Comparison of ENCODE assay signal across 8 cellular contexts in the genomic region with DNA sequence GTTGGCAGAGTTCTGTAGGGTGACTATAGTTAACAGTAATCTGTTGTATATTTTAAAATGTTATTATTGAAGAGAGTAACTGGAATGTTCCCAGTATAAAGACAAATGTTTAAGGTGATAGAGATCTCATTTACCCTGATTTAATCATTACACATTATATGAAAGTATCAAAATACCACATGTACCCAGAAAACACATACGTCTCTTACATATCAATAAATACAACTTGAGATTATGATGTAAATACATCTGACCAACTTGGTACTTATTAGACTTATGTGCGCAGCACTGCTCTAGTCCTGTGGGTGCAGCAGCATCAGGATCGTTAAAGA. TPM values are rescaled to one million over a fixed set of nuclear protein-coding genes. Genes with fewer than 3 reads are reported as not detected.
DNase-seq lines count a peak whose midpoint lies in the region; ATAC-seq lines count a peak whose summit lies in the region.

No MANE protein-coding gene starts in this region.

- H3K9me3 Mint-ChIP-seq in activated naive CD4-positive, alpha-beta T cell treated with anti-CD3 and anti-CD28 coated beads, Interleukin-2, amount 50 U/mL, for 72 hours, result no peaks in the 10 kb centered on the region
- H3K9me3 Mint-ChIP-seq in stimulated activated naive CD8-positive, alpha-beta T cell treated with anti-CD3 and anti-CD28 coated beads, Interleukin-15, amount 100 ng/mL, for 72 hours, result no peaks in the 10 kb centered on the region

- no peaks in the 10 kb centered on the region for H3K9me3 ChIP-seq in iPS-20b (ENCODE audit: insufficient read depth, low read depth, low read length)

- peak overlapping the region; percentile 94 to 99 for H3K4me3 Mint-ChIP-seq in stimulated activated naive CD8-positive, alpha-beta T cell treated with anti-CD3 and anti-CD28 coated beads, Interleukin-15, amount 100 ng/mL, for 72 hours

- no peaks in the 10 kb centered on the region for H3K27me3 Mint-ChIP-seq in stimulated activated naive CD8-positive, alpha-beta T cell treated with anti-CD3 and anti-CD28 coated beads, Interleukin-15, amount 100 ng/mL, for 72 hours

- no peaks in the 10 kb centered on the region for H3K27me3 ChIP-seq in iPS-20b (ENCODE audit: insufficient read depth, low read length)

- H3K4me1 Mint-ChIP-seq in stimulated activated naive CD8-positive, alpha-beta T cell treated with anti-CD3 and anti-CD28 coated beads, Interleukin-15, amount 100 ng/mL, for 72 hours, result peaks cover 66% of the 10 kb centered on the region

- peak overlapping the region; percentile 81 for H3K27ac ChIP-seq in iPS-20b (ENCODE audit: low read length)

- ATAC-seq in activated naive CD4-positive, alpha-beta T cell treated with anti-CD3 and anti-CD28 coated beads, Interleukin-2, amount 50 U/mL, for 72 hours, result no peak
- ATAC-seq in stimulated activated naive CD8-positive, alpha-beta T cell treated with anti-CD3 and anti-CD28 coated beads, Interleukin-15, amount 100 ng/mL, for 72 hours, result no peak
- no peak for ATAC-seq in GM19328 (IDR thresholded peaks at IDR 0.05; ENCODE audit: unreplicated experiment)

- peak overlapping the region; percentile 93 for H3K9ac ChIP-seq in iPS-20b (ENCODE audit: low read depth, low read length)

- peaks cover 28% of the 10 kb centered on the region for H3K36me3 ChIP-seq in iPS-20b (ENCODE audit: insufficient read depth, low read depth, low read length)

- peaks cover 31 to 34% of the 10 kb centered on the region in 2 donors for H3K36me3 Mint-ChIP-seq in activated naive CD4-positive, alpha-beta T cell treated with anti-CD3 and anti-CD28 coated beads, Interleukin-2, amount 50 U/mL, for 72 hours

- H3K4me3 ChIP-seq in iPS-20b (ENCODE audit: low read length), result peak overlapping the region; percentile 91

- H3K4me1 ChIP-seq in iPS-20b (ENCODE audit: insufficient read depth, low read length), result peaks cover 3% of the 10 kb centered on the region; the same call in 1 of the 2 replicates

- H3K27ac Mint-ChIP-seq in activated naive CD4-positive, alpha-beta T cell treated with anti-CD3 and anti-CD28 coated beads, Interleukin-2, amount 50 U/mL, for 72 hours, result peak overlapping the region; percentile 94 to 99
- peak overlapping the region; percentile 97 to 100 for H3K27ac Mint-ChIP-seq in stimulated activated naive CD8-positive, alpha-beta T cell treated with anti-CD3 and anti-CD28 coated beads, Interleukin-15, amount 100 ng/mL, for 72 hours

- DNase-seq in NCI-H2227 treated with DMSO at 0.1 percent for 48 hours (lab: John Stamatoyannopoulos, UW) (peak; percentile 4), NCI-H2227 (lab: John Stamatoyannopoulos, UW; ENCODE audit: unreplicated experiment) (no peak), Ammon's horn (ENCODE audit: low spot score) (no peak), NCI-H1105 (lab: John Stamatoyannopoulos, UW) (no peak)
- no peak for DNase-seq in activated naive CD4-positive, alpha-beta T cell treated with anti-CD3 and anti-CD28 coated beads, Interleukin-2, amount 50 U/mL, for 72 hours (ENCODE audit: low spot score in 2 of 2)
- DNase-seq in stimulated activated naive CD8-positive, alpha-beta T cell treated with anti-CD3 and anti-CD28 coated beads, Interleukin-15, amount 100 ng/mL, for 72 hours, result no peak

RNA-seq across cellular contexts. Expression of gene PARK7, which starts 0.7 kb away (rescaled TPM):
- 100 to 1,000 TPM; 385 to 475 TPM for total RNA-seq in activated naive CD4-positive, alpha-beta T cell treated with anti-CD3 and anti-CD28 coated beads, Interleukin-2, amount 50 U/mL, for 72 hours

RNA-seq across cellular contexts. Expression of gene TNFRSF9, which starts 20.2 kb away (rescaled TPM):
- total RNA-seq in activated naive CD4-positive, alpha-beta T cell treated with anti-CD3 and anti-CD28 coated beads, Interleukin-2, amount 50 U/mL, for 72 hours, result 10 to 100 TPM; 10.8 to 66.8 TPM
